ENCODE assay signal across 11 cellular contexts in genomic region chr17:4536259-4536741, GRCh38.
DNase-seq lines count a peak whose midpoint lies in the region; ATAC-seq and TF ChIP-seq lines count a peak whose summit lies in the region.
"Had no signal": no experiment of that assay in that cellular context is flagged by ENCODE, and none has a peak within 500 bp of the region (broad histone marks: within the 10 kb centered on the region; RNA-seq: fewer than 3 reads in every experiment).

No MANE protein-coding gene starts in this region.

- peak overlapping the region; percentile 28; the same call in 1 of the 2 replicates for H3K27ac ChIP-seq in HL-60 (replicated peaks)
- peak overlapping the region; percentile 60 for H3K27ac ChIP-seq in subcutaneous abdominal adipose tissue (ENCODE audit: low read depth, low read length)

- no peaks in the 10 kb centered on the region for H3K9me3 ChIP-seq in subcutaneous abdominal adipose tissue (ENCODE audit: control insufficient read depth in 5 of 5, low read length in 5 of 5)

- H3K4me3 ChIP-seq in HL-60 (replicated peaks; ENCODE audit: insufficient read depth, low read length) (no peak overlapping the region), subcutaneous abdominal adipose tissue (ENCODE audit: low read depth in 1 of 5, low read length in 5 of 5) (peak overlapping the region in 2 of 5 donors; percentile 7 to 11)

- peaks cover 15 to 97% (median 58%) of the 10 kb centered on the region in 5 donors for H3K4me1 ChIP-seq in subcutaneous abdominal adipose tissue (ENCODE audit: control insufficient read depth in 5 of 5, insufficient read depth in 5 of 5, low read length in 5 of 5)

- H3K36me3 ChIP-seq in subcutaneous abdominal adipose tissue (ENCODE audit: control insufficient read depth in 5 of 5, insufficient read depth in 5 of 5, low read length in 5 of 5), result peaks cover 0 to 38% (median 28%) of the 10 kb centered on the region in 5 donors

- no peak for TF ChIP-seq CTCF in HL-60 (IDR thresholded peaks at IDR 0.05; ENCODE audit: insufficient read depth, low read length)

- peak in 1 of 2 experiments; percentile 48 for DNase-seq in HL-60 (ENCODE audit: low read depth in 1 of 2, low spot score in 1 of 2)
- DNase-seq in amniotic epithelial cell (ENCODE audit: low read depth), result peak; percentile 37
- DNase-seq in iris pigment epithelial cell (ENCODE audit: low read depth), result peak; percentile 17
- no peak for DNase-seq in SHP77 treated with DMSO at 0.1 percent for 48 hours (lab: John Stamatoyannopoulos, UW)
- DNase-seq: activated CD4-positive, alpha-beta T cell treated with anti-CD3 and anti-CD28 coated beads for 36 hours; amniotic stem cell; GF-D8; naive thymus-derived CD8-positive, alpha-beta T cell had no signal

- peak overlapping the region in 1 of 5 donors; percentile 23 for H3K9ac ChIP-seq in subcutaneous abdominal adipose tissue (ENCODE audit: low read length in 5 of 5)

- ATAC-seq in HG02642 (IDR thresholded peaks at IDR 0.05; ENCODE audit: poor library complexity, unreplicated experiment) (no peak), HG02938 (IDR thresholded peaks at IDR 0.05; ENCODE audit: unreplicated experiment) (no peak)
- ATAC-seq: activated CD4-positive, alpha-beta T cell treated with anti-CD3 and anti-CD28 coated beads for 36 hours; naive thymus-derived CD8-positive, alpha-beta T cell had no signal

- H3K27me3 ChIP-seq in HL-60 (ENCODE audit: insufficient read depth, poor library complexity, severe bottlenecking) (no peaks in the 10 kb centered on the region), subcutaneous abdominal adipose tissue (ENCODE audit: control insufficient read depth in 5 of 5, insufficient read depth in 4 of 5, low read length in 5 of 5) (no peaks in the 10 kb centered on the region)
